In genomic region chr17:64781394-64781793, GRCh38 we compare ENCODE assay signal across 8 cellular contexts.
DNase-seq lines count a peak whose midpoint lies in the region; ATAC-seq, FAIRE-seq and TF ChIP-seq lines count a peak whose summit lies in the region.

No MANE protein-coding gene starts in this region.

- ATAC-seq in natural killer cell treated with Interleukin-12 subunit alpha and Interleukin-12 subunit beta and Interleukin-15 and Interleukin-18, amount 100 ng/mL, for 72 hours: peak; percentile 48 to 65
- ATAC-seq in HG03354 (IDR thresholded peaks at IDR 0.05; ENCODE audit: poor library complexity, severe bottlenecking, unreplicated experiment): no peak

- peaks cover 23% of the 10 kb centered on the region for H3K79me2 ChIP-seq in endothelial cell of umbilical vein (ENCODE audit: control insufficient read depth, insufficient read depth, low read length)

- H3K4me3 ChIP-seq in BLaER1 treated with 17β-estradiol and CSF1 and Interleukin-3, amounts not matched to agents 10 nM and 100 nM: peak overlapping the region; percentile 62 to 84 (median 76)
- H3K4me3 ChIP-seq in HUES6 (ENCODE audit: low read depth, low read length) (peak overlapping the region; percentile 81), endothelial cell of umbilical vein (replicated peaks in 1 of 3; ENCODE audit: insufficient read depth in 1 of 3, low read depth in 1 of 3, low read length in 3 of 3) (peak overlapping the region; percentile 18 to 73 (median 39))

- peak overlapping the region; percentile 97 to 100 (median 99) for H3K4me2 ChIP-seq in BLaER1 treated with 17β-estradiol and CSF1 and Interleukin-3, amounts not matched to agents 10 nM and 100 nM
- H3K4me2 ChIP-seq in endothelial cell of umbilical vein (ENCODE audit: insufficient read depth, low read length): peak overlapping the region; percentile 82

- H2AFZ ChIP-seq in endothelial cell of umbilical vein (ENCODE audit: low read depth, low read length): peak overlapping the region; percentile 67

- peak; percentile 79 for FAIRE-seq in endothelial cell of umbilical vein (lab: Jason Lieb, UNC)

- H3K4me3 Mint-ChIP-seq in activated CD4-positive, alpha-beta T cell treated with anti-CD3 and anti-CD28 coated beads, Interleukin-2, amount 10 ng/mL, durations not matched to agents 24 days and 14 days: peak overlapping the region; percentile 81
- H3K4me3 Mint-ChIP-seq in natural killer cell treated with Interleukin-12 subunit alpha and Interleukin-12 subunit beta and Interleukin-15 and Interleukin-18, amount 100 ng/mL, for 72 hours: peak overlapping the region; percentile 48

- H3K27ac ChIP-seq in BLaER1 treated with 17β-estradiol and CSF1 and Interleukin-3, amounts not matched to agents 10 nM and 100 nM: peak overlapping the region in 10 of 11 experiments; percentile 73 to 87 (median 80); a peak in 21 of 22 replicates
- H3K27ac ChIP-seq in HUES6 (ENCODE audit: low read depth, low read length) (no peak overlapping the region), endothelial cell of umbilical vein (ENCODE audit: insufficient read depth, low read depth, low read length) (peak overlapping the region; percentile 95)

- dilution Hi-C loops in endothelial cell of umbilical vein (cut with MboI; ENCODE audit: extremely low pct_ligation_motif_present, low sequenced_read_pairs): no loop called here

- peaks cover 2% of the 10 kb centered on the region for H3K27me3 Mint-ChIP-seq in activated CD4-positive, alpha-beta T cell treated with anti-CD3 and anti-CD28 coated beads, Interleukin-2, amount 10 ng/mL, durations not matched to agents 24 days and 14 days
- H3K27me3 Mint-ChIP-seq in natural killer cell treated with Interleukin-12 subunit alpha and Interleukin-12 subunit beta and Interleukin-15 and Interleukin-18, amount 100 ng/mL, for 72 hours: no peaks in the 10 kb centered on the region

- peaks cover 12 to 50% (median 42%) of the 10 kb centered on the region in 11 experiments; a peak in 20 of 22 replicates for H3K36me3 ChIP-seq in BLaER1 treated with 17β-estradiol and CSF1 and Interleukin-3, amounts not matched to agents 10 nM and 100 nM
- H3K36me3 ChIP-seq in HUES6 (ENCODE audit: control insufficient read depth, insufficient read depth, low read length): 0 out of 2 replicates have a peak, but pooled peaks cover 2% of the 10 kb centered on the region
- peaks cover 0 to 10% of the 10 kb centered on the region in 2 experiments for H3K36me3 ChIP-seq in endothelial cell of umbilical vein (ENCODE audit: control insufficient read depth in 2 of 2, extremely low read depth in 1 of 2, insufficient read depth in 2 of 2, low read length in 2 of 2)

- peaks cover 11% of the 10 kb centered on the region for H3K36me3 Mint-ChIP-seq in activated CD4-positive, alpha-beta T cell treated with anti-CD3 and anti-CD28 coated beads, Interleukin-2, amount 10 ng/mL, durations not matched to agents 24 days and 14 days (ENCODE audit: low read depth)
- H3K36me3 Mint-ChIP-seq in natural killer cell treated with Interleukin-12 subunit alpha and Interleukin-12 subunit beta and Interleukin-15 and Interleukin-18, amount 100 ng/mL, for 72 hours: no peaks in the 10 kb centered on the region

- no peaks in the 10 kb centered on the region for H3K9me3 ChIP-seq in BLaER1 treated with 17β-estradiol and CSF1 and Interleukin-3, amounts not matched to agents 10 nM and 100 nM (replicated peaks in 1 of 11)
- H3K9me3 ChIP-seq in HUES6 (ENCODE audit: control insufficient read depth, insufficient read depth, low read depth, low read length) (no peaks in the 10 kb centered on the region), endothelial cell of umbilical vein (replicated peaks; ENCODE audit: control insufficient read depth, insufficient read depth, low read length) (no peaks in the 10 kb centered on the region)

- TF ChIP-seq CTCF in endothelial cell of umbilical vein (IDR thresholded peaks at IDR 0.05; ENCODE audit: extremely low read depth in 1 of 2, insufficient read depth in 1 of 2, low read depth in 1 of 2, low read length in 2 of 2): no peak

- CTCF ChIA-PET in endothelial cell of umbilical vein (lab: Charles Lee): interaction anchor here (1.8 kb wide), 1 partner anchor 12 kb away, joined by 4 read pairs; no protein-coding TSS in a partner anchor

- H3K9ac ChIP-seq in BLaER1 treated with 17β-estradiol and CSF1 and Interleukin-3, amounts not matched to agents 10 nM and 100 nM: peak overlapping the region; percentile 75 to 89 (median 86); a peak in 21 of 22 replicates
- H3K9ac ChIP-seq in HUES6 (ENCODE audit: low read length) (no peak overlapping the region), endothelial cell of umbilical vein (replicated peaks; ENCODE audit: extremely low read depth, insufficient read depth, low read length) (peak overlapping the region; percentile 97)

- H3K27me3 ChIP-seq in BLaER1 treated with 17β-estradiol and CSF1 and Interleukin-3, amounts not matched to agents 10 nM and 100 nM: peaks cover 0 to 40% (median 31%) of the 10 kb centered on the region in 11 experiments; a peak in 19 of 22 replicates
- peaks cover 67% of the 10 kb centered on the region for H3K27me3 ChIP-seq in HUES6 (ENCODE audit: control insufficient read depth, insufficient read depth, low read length)
- H3K27me3 ChIP-seq in endothelial cell of umbilical vein (ENCODE audit: control insufficient read depth in 2 of 2, insufficient read depth in 2 of 2, low read length in 2 of 2): no peaks in the 10 kb centered on the region

- intact Hi-C loops in activated CD4-positive, alpha-beta T cell treated with anti-CD3 and anti-CD28 coated beads, Interleukin-2, amount 10 ng/mL, durations not matched to agents 24 days and 14 days (cut with micrococcal nuclease): no loop called here
- intact Hi-C loops in endothelial cell of umbilical vein (cut with micrococcal nuclease): loop anchor here (5.0 kb wide), 1 partner anchor 416 kb away; no protein-coding TSS in a partner anchor

- peak overlapping the region; percentile 15 for H3K27ac Mint-ChIP-seq in activated CD4-positive, alpha-beta T cell treated with anti-CD3 and anti-CD28 coated beads, Interleukin-2, amount 10 ng/mL, durations not matched to agents 24 days and 14 days
- H3K27ac Mint-ChIP-seq in natural killer cell treated with Interleukin-12 subunit alpha and Interleukin-12 subunit beta and Interleukin-15 and Interleukin-18, amount 100 ng/mL, for 72 hours: no peak overlapping the region

- peak; percentile 90 for DNase-seq in activated CD4-positive, alpha-beta T cell treated with anti-CD3 and anti-CD28 coated beads, Interleukin-2, amount 10 ng/mL, durations not matched to agents 24 days and 14 days
- DNase-seq in endothelial cell of umbilical vein (ENCODE audit: low read depth, low spot score) (peak; percentile 51), NCI-H2107 treated with DMSO at 0.1 percent for 48 hours (lab: John Stamatoyannopoulos, UW; ENCODE audit: unreplicated experiment) (no peak), NCI-H1417 treated with DMSO at 0.1 percent for 48 hours (lab: John Stamatoyannopoulos, UW) (no peak)
- peak; percentile 81 for DNase-seq in natural killer cell treated with Interleukin-12 subunit alpha and Interleukin-12 subunit beta and Interleukin-15 and Interleukin-18, amount 100 ng/mL, for 72 hours (ENCODE audit: low spot score)

- H4K20me1 ChIP-seq in BLaER1 treated with 17β-estradiol and CSF1 and Interleukin-3, amounts not matched to agents 10 nM and 100 nM: peaks cover 0 to 41% (median 15%) of the 10 kb centered on the region in 11 experiments; a peak in 15 of 22 replicates
- H4K20me1 ChIP-seq in endothelial cell of umbilical vein (replicated peaks; ENCODE audit: control insufficient read depth, extremely low read depth, insufficient read depth, low read length): no peaks in the 10 kb centered on the region

- peak; percentile 32 for TF ChIP-seq POLR2A in endothelial cell of umbilical vein (IDR thresholded peaks at IDR 0.05; ENCODE audit: low read depth, low read length)

- POLR2A ChIA-PET in endothelial cell of umbilical vein (lab: Charles Lee): interaction anchor here (0.6 kb wide), 1 partner anchor 182 kb away, joined by 5 read pairs; no protein-coding TSS in a partner anchor

- H3K9me1 ChIP-seq in endothelial cell of umbilical vein (replicated peaks; ENCODE audit: control insufficient read depth, extremely low read depth, insufficient read depth, low read length): no peaks in the 10 kb centered on the region

- BruUV-seq in endothelial cell of umbilical vein (replicated peaks; lab: Mats Ljungman, UMichigan): no TSS peak

- H3K4me1 ChIP-seq in BLaER1 treated with 17β-estradiol and CSF1 and Interleukin-3, amounts not matched to agents 10 nM and 100 nM: peaks cover 59 to 88% (median 74%) of the 10 kb centered on the region in 10 experiments
- peaks cover 36% of the 10 kb centered on the region for H3K4me1 ChIP-seq in HUES6 (ENCODE audit: control insufficient read depth, insufficient read depth, low read length)
- peaks cover 26% of the 10 kb centered on the region for H3K4me1 ChIP-seq in endothelial cell of umbilical vein (ENCODE audit: control insufficient read depth, extremely low read depth, insufficient read depth, low read length)

- no peaks in the 10 kb centered on the region for H3K9me3 Mint-ChIP-seq in activated CD4-positive, alpha-beta T cell treated with anti-CD3 and anti-CD28 coated beads, Interleukin-2, amount 10 ng/mL, durations not matched to agents 24 days and 14 days
- no peaks in the 10 kb centered on the region for H3K9me3 Mint-ChIP-seq in natural killer cell treated with Interleukin-12 subunit alpha and Interleukin-12 subunit beta and Interleukin-15 and Interleukin-18, amount 100 ng/mL, for 72 hours

- H3K4me1 Mint-ChIP-seq in activated CD4-positive, alpha-beta T cell treated with anti-CD3 and anti-CD28 coated beads, Interleukin-2, amount 10 ng/mL, durations not matched to agents 24 days and 14 days: peaks cover 27% of the 10 kb centered on the region
- peaks cover 12 to 27% of the 10 kb centered on the region in 2 donors for H3K4me1 Mint-ChIP-seq in natural killer cell treated with Interleukin-12 subunit alpha and Interleukin-12 subunit beta and Interleukin-15 and Interleukin-18, amount 100 ng/mL, for 72 hours (ENCODE audit: low read depth in 2 of 2)

TF ChIP-seq in endothelial cell of umbilical vein, 7 proteins besides CTCF, POLR2A, EP300 and RAD21:
- no peak for TF ChIP-seq JUN (IDR thresholded peaks at IDR 0.05; ENCODE audit: borderline replicate concordance, insufficient read depth, insufficient read length, low read depth)
- peak; percentile 79 for TF ChIP-seq POLR2AphosphoS5 (IDR thresholded peaks at IDR 0.05; ENCODE audit: insufficient read depth, low read depth, low read length)

Comparison
In these comparisons a context has a peak if more than half of its experiments do, and no peak if none do; other contexts are left out.
1. DNase-seq: peak in activated CD4-positive, alpha-beta T cell treated with anti-CD3 and anti-CD28 coated beads, Interleukin-2, amount 10 ng/mL, durations not matched to agents 24 days and 14 days (single experiment), endothelial cell of umbilical vein (single experiment) and natural killer cell treated with Interleukin-12 subunit alpha and Interleukin-12 subunit beta and Interleukin-15 and Interleukin-18, amount 100 ng/mL, for 72 hours (single experiment); none in NCI-H2107 treated with DMSO at 0.1 percent for 48 hours (single experiment) and NCI-H1417 treated with DMSO at 0.1 percent for 48 hours (single experiment).
2. Peak in every context shown above with its lines, with median percentiles within 50 percentile points of each other: H3K4me3 ChIP-seq.